ENCODE assay signal across 8 cellular contexts in the genomic region with DNA sequence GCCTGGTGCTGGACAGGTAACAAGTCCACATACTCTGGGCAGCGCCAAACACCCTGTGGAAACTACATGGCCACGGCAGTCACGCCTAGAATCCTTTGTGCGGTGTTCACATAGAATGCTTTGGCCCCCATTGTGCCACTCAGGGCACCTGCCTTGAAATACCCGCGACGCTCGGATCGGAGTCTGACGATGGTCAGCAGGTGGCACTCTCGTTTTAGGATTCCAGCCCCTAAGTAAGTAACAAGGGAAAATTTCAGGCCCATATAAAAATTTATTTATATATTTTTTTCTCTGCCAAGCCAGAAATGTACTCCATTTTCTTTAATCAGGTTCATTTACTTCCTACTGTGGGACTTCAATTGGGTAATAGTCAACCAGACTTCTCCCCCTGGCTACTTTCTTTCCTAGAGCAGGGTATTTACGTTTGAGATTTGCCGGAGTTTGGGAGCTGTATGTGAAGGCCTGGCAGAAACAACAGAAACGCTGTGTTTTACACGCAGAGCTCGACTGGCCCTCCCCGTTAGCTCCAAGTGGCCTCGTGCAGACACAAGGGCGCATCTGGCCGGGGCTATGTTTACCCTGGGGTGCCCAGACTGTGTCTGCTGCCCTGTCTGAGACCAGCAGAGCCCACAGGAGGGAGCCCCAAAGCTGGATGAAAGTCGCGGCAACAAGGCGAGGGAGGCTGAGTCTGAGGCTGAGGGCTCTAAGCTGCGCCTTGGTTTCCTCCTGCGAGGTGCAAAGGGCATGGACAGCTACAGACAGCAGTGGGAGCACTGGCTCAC. TPM values are rescaled to one million over a fixed set of nuclear protein-coding genes. Genes with fewer than 3 reads are reported as not detected.
DNase-seq lines count a peak whose midpoint lies in the region; ATAC-seq and TF ChIP-seq lines count a peak whose summit lies in the region.

No MANE protein-coding gene starts in this region.

- H3K9me3 ChIP-seq in mesodermal cell (ENCODE audit: control insufficient read depth, low read length) (no peaks in the 10 kb centered on the region), uterus (no peaks in the 10 kb centered on the region)

- no peak overlapping the region for H3K4me3 Mint-ChIP-seq in activated CD8-positive, alpha-beta T cell treated with anti-CD3 and anti-CD28 coated beads for 36 hours
- no peak overlapping the region for H3K4me3 Mint-ChIP-seq in activated CD8-positive, alpha-beta T cell treated with anti-CD3 and anti-CD28 coated beads, Interleukin-2, amount 10 ng/mL, durations not matched to agents 7 days and 5 days

- H3K36me3 ChIP-seq in mesodermal cell (ENCODE audit: control insufficient read depth, insufficient read depth, low read length), result no peaks in the 10 kb centered on the region
- no peaks in the 10 kb centered on the region for H3K36me3 ChIP-seq in uterus

- H3K4me1 ChIP-seq in mesodermal cell (ENCODE audit: control insufficient read depth, insufficient read depth, low read length, poor library complexity, severe bottlenecking), result peaks cover 3% of the 10 kb centered on the region
- peaks cover 0 to 7% of the 10 kb centered on the region in 2 donors for H3K4me1 ChIP-seq in uterus

- H3K27me3 Mint-ChIP-seq in activated CD8-positive, alpha-beta T cell treated with anti-CD3 and anti-CD28 coated beads for 36 hours, result no peaks in the 10 kb centered on the region
- no peaks in the 10 kb centered on the region for H3K27me3 Mint-ChIP-seq in activated CD8-positive, alpha-beta T cell treated with anti-CD3 and anti-CD28 coated beads, Interleukin-2, amount 10 ng/mL, durations not matched to agents 7 days and 5 days (ENCODE audit: low read depth)

- no peaks in the 10 kb centered on the region for H3K36me3 Mint-ChIP-seq in activated CD8-positive, alpha-beta T cell treated with anti-CD3 and anti-CD28 coated beads for 36 hours (ENCODE audit: low read depth)
- no peaks in the 10 kb centered on the region for H3K36me3 Mint-ChIP-seq in activated CD8-positive, alpha-beta T cell treated with anti-CD3 and anti-CD28 coated beads, Interleukin-2, amount 10 ng/mL, durations not matched to agents 7 days and 5 days (ENCODE audit: low read depth)

- 34 to 43% methylated on average over 16 to 23 of the region's 25 CpGs for WGBS in mesodermal cell (ENCODE audit: insufficient coverage in 2 of 2), 2 experiments

- no peak overlapping the region for H3K27ac Mint-ChIP-seq in activated CD8-positive, alpha-beta T cell treated with anti-CD3 and anti-CD28 coated beads for 36 hours
- no peak overlapping the region for H3K27ac Mint-ChIP-seq in activated CD8-positive, alpha-beta T cell treated with anti-CD3 and anti-CD28 coated beads, Interleukin-2, amount 10 ng/mL, durations not matched to agents 7 days and 5 days

- peak; percentile 13 for DNase-seq in activated CD8-positive, alpha-beta T cell treated with anti-CD3 and anti-CD28 coated beads for 36 hours
- DNase-seq in activated CD8-positive, alpha-beta T cell treated with anti-CD3 and anti-CD28 coated beads, Interleukin-2, amount 10 ng/mL, durations not matched to agents 7 days and 5 days, result no peak
- peak; percentile 27 for DNase-seq in OCI-M1 (lab: John Stamatoyannopoulos, UW)
- peak; percentile 27 for DNase-seq in epithelial cell of proximal tubule (ENCODE audit: low read depth)
- DNase-seq in uterus, result peak; percentile 60 to 65
- DNase-seq in T-helper 2 cell, result no peak
- no peak for DNase-seq in NK-92 treated with Interleukin-12 subunit alpha and Interleukin-12 subunit beta, amount 100 ng/mL, for 24 hours (lab: John Stamatoyannopoulos, UW)

- no peaks in the 10 kb centered on the region for H3K4me1 Mint-ChIP-seq in activated CD8-positive, alpha-beta T cell treated with anti-CD3 and anti-CD28 coated beads for 36 hours (ENCODE audit: low read depth)
- no peaks in the 10 kb centered on the region for H3K4me1 Mint-ChIP-seq in activated CD8-positive, alpha-beta T cell treated with anti-CD3 and anti-CD28 coated beads, Interleukin-2, amount 10 ng/mL, durations not matched to agents 7 days and 5 days (ENCODE audit: low read depth)

- TF ChIP-seq CTCF in activated CD8-positive, alpha-beta T cell treated with anti-CD3 and anti-CD28 coated beads for 36 hours (IDR thresholded peaks at IDR 0.05), result no peak
- TF ChIP-seq CTCF in epithelial cell of proximal tubule (conservative IDR thresholded peaks at IDR 0.05; ENCODE audit: low read depth, low read length), result peak; percentile 71
- TF ChIP-seq CTCF in uterus (IDR thresholded peaks at IDR 0.05), result peak; percentile 47 to 61 (median 53)

- H3K4me3 ChIP-seq in epithelial cell of proximal tubule (ENCODE audit: low read depth, low read length) (peak overlapping the region; percentile 53), mesodermal cell (ENCODE audit: extremely low read depth, insufficient read depth, low read length, poor library complexity, severe bottlenecking) (no peak overlapping the region), uterus (no peak overlapping the region)

- POLR2A ChIA-PET in activated CD8-positive, alpha-beta T cell treated with anti-CD3 and anti-CD28 coated beads for 36 hours (lab: Charles Lee), result no interaction called here
- POLR2A ChIA-PET in activated CD8-positive, alpha-beta T cell treated with anti-CD3 and anti-CD28 coated beads, Interleukin-2, amount 10 ng/mL, durations not matched to agents 7 days and 5 days (lab: Charles Lee), result interaction anchor here (0.6 kb wide), 1 partner anchor 1416 kb away, joined by 7 read pairs; no protein-coding TSS in a partner anchor

- no peaks in the 10 kb centered on the region for H3K27me3 ChIP-seq in uterus

- ATAC-seq in activated CD8-positive, alpha-beta T cell treated with anti-CD3 and anti-CD28 coated beads for 36 hours, result no peak
- no peak for ATAC-seq in activated CD8-positive, alpha-beta T cell treated with anti-CD3 and anti-CD28 coated beads, Interleukin-2, amount 10 ng/mL, durations not matched to agents 7 days and 5 days

- no peak for TF ChIP-seq POLR2A in uterus (IDR thresholded peaks at IDR 0.05)

- intact Hi-C loops in activated CD8-positive, alpha-beta T cell treated with anti-CD3 and anti-CD28 coated beads for 36 hours (cut with micrococcal nuclease), result no loop called here
- intact Hi-C loops in uterus (cut with DNase I; ENCODE audit: low total_unique reads), result loop anchor here (5.0 kb wide), 1 partner anchor 295 kb away; a partner anchor contains a TSS

- H3K9me3 Mint-ChIP-seq in activated CD8-positive, alpha-beta T cell treated with anti-CD3 and anti-CD28 coated beads for 36 hours, result peaks cover 8% of the 10 kb centered on the region
- peaks cover 6% of the 10 kb centered on the region for H3K9me3 Mint-ChIP-seq in activated CD8-positive, alpha-beta T cell treated with anti-CD3 and anti-CD28 coated beads, Interleukin-2, amount 10 ng/mL, durations not matched to agents 7 days and 5 days (ENCODE audit: insufficient read depth)

- peak overlapping the region; percentile 47 for H3K27ac ChIP-seq in mesodermal cell (ENCODE audit: low read depth, low read length, severe bottlenecking)
- H3K27ac ChIP-seq in uterus, result peak overlapping the region; percentile 32 to 77

- CTCF ChIA-PET in activated CD8-positive, alpha-beta T cell treated with anti-CD3 and anti-CD28 coated beads for 36 hours (lab: Charles Lee), result interaction anchor here (1.0 kb wide), 1 partner anchor 294 kb away, joined by 5 read pairs; a partner anchor contains a TSS
- CTCF ChIA-PET in activated CD8-positive, alpha-beta T cell treated with anti-CD3 and anti-CD28 coated beads, Interleukin-2, amount 10 ng/mL, durations not matched to agents 7 days and 5 days (lab: Charles Lee), result no interaction called here

RNA-seq across cellular contexts. Expression of a gene that starts 41.6 kb away (rescaled TPM):
- not detected for total RNA-seq in activated CD8-positive, alpha-beta T cell treated with anti-CD3 and anti-CD28 coated beads for 36 hours
- not detected for total RNA-seq in activated CD8-positive, alpha-beta T cell treated with anti-CD3 and anti-CD28 coated beads, Interleukin-2, amount 10 ng/mL, durations not matched to agents 7 days and 5 days
- total RNA-seq in epithelial cell of proximal tubule, result not detected in 2 replicates
- polyA plus RNA-seq in mesodermal cell (2013, experiment 1 of 2), result not detected
- not detected for polyA plus RNA-seq in mesodermal cell (2013, experiment 2 of 2)
- not detected for total RNA-seq in uterus

Comparison
In these comparisons a context has a peak if more than half of its experiments do, and no peak if none do; other contexts are left out.
1. DNase-seq: peak in activated CD8-positive, alpha-beta T cell treated with anti-CD3 and anti-CD28 coated beads for 36 hours (single experiment), OCI-M1 (single experiment), epithelial cell of proximal tubule (single experiment) and uterus (2 of 2); none in activated CD8-positive, alpha-beta T cell treated with anti-CD3 and anti-CD28 coated beads, Interleukin-2, amount 10 ng/mL, durations not matched to agents 7 days and 5 days (single experiment), T-helper 2 cell (0 of 5) and NK-92 treated with Interleukin-12 subunit alpha and Interleukin-12 subunit beta, amount 100 ng/mL, for 24 hours (single experiment).